ENCODE assay signal across 26 cellular contexts in genomic region chr3:47301456-47301855, GRCh38.
"Had no signal": no experiment of that assay in that cellular context is flagged by ENCODE, and none has a peak within 500 bp of the region (broad histone marks: within the 10 kb centered on the region; RNA-seq: fewer than 3 reads in every experiment).

No MANE protein-coding gene starts in this region.

- H3K27me3 Mint-ChIP-seq: effector memory CD8-positive, alpha-beta T cell; memory B cell; stimulated activated naive CD8-positive, alpha-beta T cell treated with anti-CD3 and anti-CD28 coated beads, Interleukin-15, amount 100 ng/mL, for 72 hours had no signal

- H3K27me3 ChIP-seq: gastrocnemius medialis, heart left ventricle, hepatocyte, neutrophil, pancreas, suprapubic skin, vagina had no signal

- H3K27ac ChIP-seq: epithelial cell of prostate, gastrocnemius medialis, heart left ventricle, hepatocyte, neutrophil, pancreas, suprapubic skin, vagina had no signal

- H2AFZ ChIP-seq: hepatocyte had no signal

- H3K4me2 ChIP-seq: hepatocyte, smooth muscle cell had no signal

- H3K9me3 ChIP-seq: gastrocnemius medialis, heart left ventricle, neutrophil, pancreas, suprapubic skin, vagina had no signal

- H3K4me1 ChIP-seq: gastrocnemius medialis, pancreas, suprapubic skin had no signal

- ATAC-seq: effector memory CD8-positive, alpha-beta T cell; esophagus mucosa; gastrocnemius medialis; heart left ventricle; left lobe of liver; natural killer cell; pancreas; sciatic nerve; stimulated activated naive CD8-positive, alpha-beta T cell treated with anti-CD3 and anti-CD28 coated beads, Interleukin-15, amount 100 ng/mL, for 72 hours had no signal

- H3K4me3 ChIP-seq: gastrocnemius medialis, heart left ventricle, hepatocyte, lung, pancreas, smooth muscle cell, suprapubic skin, vagina had no signal

- DNase-seq: effector memory CD8-positive, alpha-beta T cell; foreskin fibroblast; gastrocnemius medialis; heart left ventricle; kidney; natural killer cell; pancreas; stimulated activated CD4-positive, alpha-beta T cell treated with anti-CD3 and anti-CD28 coated beads, Interleukin-12 subunit alpha, Interleukin-12 subunit beta, amount 100 ng/mL, for 4 hours; stimulated activated CD4-positive, alpha-beta T cell treated with anti-CD3 and anti-CD28 coated beads, Interleukin-1b, Interleukin-23, amount 100 ng/mL, for 48 hours; stimulated activated CD4-positive, alpha-beta T cell treated with anti-CD3 and anti-CD28 coated beads, Interleukin-4, amount 100 ng/mL, for 1 hour; stimulated activated CD8-positive, alpha-beta memory T cell treated with anti-CD3 and anti-CD28 coated beads, Interleukin-4, amount 100 ng/mL, for 48 hours; stimulated activated naive CD4-positive, alpha-beta T cell; stimulated activated naive CD8-positive, alpha-beta T cell treated with anti-CD3 and anti-CD28 coated beads, Interleukin-15, amount 100 ng/mL, for 72 hours; trophoblast cell had no signal

- FAIRE-seq: colon, kidney, pancreas had no signal

- H3K36me3 ChIP-seq: pancreas had no signal

- H3K4me3 Mint-ChIP-seq: effector memory CD8-positive, alpha-beta T cell; memory B cell; natural killer cell; stimulated activated naive CD8-positive, alpha-beta T cell treated with anti-CD3 and anti-CD28 coated beads, Interleukin-15, amount 100 ng/mL, for 72 hours had no signal

- H3K27ac Mint-ChIP-seq: memory B cell; natural killer cell; stimulated activated naive CD8-positive, alpha-beta T cell treated with anti-CD3 and anti-CD28 coated beads, Interleukin-15, amount 100 ng/mL, for 72 hours had no signal

- H3K9me3 Mint-ChIP-seq: effector memory CD8-positive, alpha-beta T cell; memory B cell; natural killer cell; stimulated activated naive CD8-positive, alpha-beta T cell treated with anti-CD3 and anti-CD28 coated beads, Interleukin-15, amount 100 ng/mL, for 72 hours had no signal
